Comparison of ENCODE assay signal across 8 cellular contexts in genomic region chr2:60152226-60152833, GRCh38.
A peak's percentile ranks its signal among the peaks of the same experiment; 100 is the strongest.
DNase-seq lines count a peak whose midpoint lies in the region; ATAC-seq and TF ChIP-seq lines count a peak whose summit lies in the region.

No MANE protein-coding gene starts in this region.

- in situ Hi-C loops in ACHN (cut with HindIII; ENCODE audit: low pct_ligation_motif_present, low pct_unique_long_range_greater_than_20kb, low sequenced_read_pairs) = no loop called here

- no peaks in the 10 kb centered on the region for H3K4me1 ChIP-seq in tibial artery

- H3K27ac ChIP-seq in tibial artery = no peak overlapping the region

- no peaks in the 10 kb centered on the region for H3K36me3 ChIP-seq in tibial artery

- no peak overlapping the region for H3K4me3 ChIP-seq in tibial artery

- H3K9me3 ChIP-seq in tibial artery = no peaks in the 10 kb centered on the region

- intact Hi-C loops in tibial artery (cut with DNase I; ENCODE audit: low total_unique reads) = no loop called here

- ATAC-seq in HG03354 (IDR thresholded peaks at IDR 0.05; ENCODE audit: poor library complexity, severe bottlenecking, unreplicated experiment) (no peak), GM21390 (IDR thresholded peaks at IDR 0.05; ENCODE audit: unreplicated experiment) (no peak)

- DNase-seq in ACHN (peak; percentile 45), RPMI7951 (ENCODE audit: low read depth) (peak; percentile 9), iPS DF 4.7 (ENCODE audit: extremely low read depth, low spot score) (peak; percentile 22), anterior cingulate cortex (lab: John Stamatoyannopoulos, UW) (no peak), tibial artery (no peak)

- TF ChIP-seq CTCF in GM12873 (IDR thresholded peaks at IDR 0.05; ENCODE audit: insufficient read depth, low read depth, low read length, missing control alignments) (peak; percentile 82), tibial artery (IDR thresholded peaks at IDR 0.05) (no peak)

- no peaks in the 10 kb centered on the region for H3K27me3 ChIP-seq in tibial artery

Comparison
In these comparisons a context has a peak if more than half of its experiments do, and no peak if none do; other contexts are left out.
1. DNase-seq: peak in ACHN (single experiment), RPMI7951 (single experiment) and iPS DF 4.7 (single experiment); none in anterior cingulate cortex (0 of 58) and tibial artery (0 of 2).